8 cellular contexts compared by ENCODE assay signal in the genomic region with DNA sequence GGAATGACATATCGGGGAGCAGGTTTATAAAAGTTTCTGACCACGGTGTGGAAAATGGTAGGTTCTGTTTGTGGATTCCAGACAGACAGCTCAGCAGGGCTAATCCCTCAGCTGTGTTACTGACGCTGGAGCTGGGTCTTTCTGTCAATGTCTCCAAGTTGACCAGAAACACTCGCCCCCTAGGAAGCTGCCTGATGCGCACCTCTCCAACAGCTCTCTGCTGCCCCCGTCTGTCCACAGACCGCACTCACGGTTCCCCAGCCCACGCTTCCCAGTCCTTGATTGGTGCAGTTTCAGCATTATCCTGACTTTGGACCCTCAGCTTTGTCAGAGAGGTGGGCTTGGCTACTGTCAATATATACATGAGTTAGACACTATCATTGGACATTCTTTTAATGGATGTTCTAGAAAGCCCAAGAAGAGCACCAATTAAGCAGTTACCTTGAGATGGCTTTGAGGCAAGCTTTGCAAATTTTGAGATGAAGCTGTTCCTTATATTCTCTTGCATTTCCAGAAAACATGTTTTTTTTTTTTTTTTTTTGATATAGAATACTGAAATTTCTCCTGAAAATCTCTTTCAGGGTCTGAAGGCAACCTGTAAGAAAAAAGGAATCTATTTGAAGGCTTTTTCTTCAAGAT.
DNase-seq lines count a peak whose midpoint lies in the region; ATAC-seq and TF ChIP-seq lines count a peak whose summit lies in the region.

No MANE protein-coding gene starts in this region.

- H3K4me3 Mint-ChIP-seq in activated naive CD8-positive, alpha-beta T cell treated with anti-CD3 and anti-CD28 coated beads for 36 hours: no peak overlapping the region

- no peaks in the 10 kb centered on the region for H3K36me3 ChIP-seq in KMS-11 (ENCODE audit: insufficient read depth)
- H3K36me3 ChIP-seq in SU-DHL-6 (ENCODE audit: low read length): no peaks in the 10 kb centered on the region
- H3K36me3 ChIP-seq in heart right ventricle: no peaks in the 10 kb centered on the region

- no peak overlapping the region for H3K4me3 ChIP-seq in KMS-11 (IDR thresholded peaks at IDR 0.05; ENCODE audit: insufficient read depth, low read depth, low read length)
- no peak overlapping the region for H3K4me3 ChIP-seq in SU-DHL-6 (ENCODE audit: insufficient read depth, low read length, poor library complexity, severe bottlenecking)
- H3K4me3 ChIP-seq in heart right ventricle: no peak overlapping the region
- no peak overlapping the region for H3K4me3 ChIP-seq in retinal pigment epithelial cell (ENCODE audit: low read length)

- H3K79me2 ChIP-seq in KMS-11 (ENCODE audit: insufficient read depth, low read depth): no peaks in the 10 kb centered on the region
- no peaks in the 10 kb centered on the region for H3K79me2 ChIP-seq in SU-DHL-6 (ENCODE audit: insufficient read depth, low read length)

- TF ChIP-seq CTCF in KMS-11 (conservative IDR thresholded peaks at IDR 0.05; ENCODE audit: low read depth, low read length) (peak; percentile 90), SU-DHL-6 (IDR thresholded peaks at IDR 0.05; ENCODE audit: insufficient read depth, low read length, poor library complexity, severe bottlenecking) (peak; percentile 81), heart right ventricle (IDR thresholded peaks at IDR 0.05) (peak; percentile 85 to 97 (median 95)), retinal pigment epithelial cell (conservative IDR thresholded peaks at IDR 0.05; ENCODE audit: low read depth, low read length) (peak; percentile 98)

- no peaks in the 10 kb centered on the region for H3K9me3 ChIP-seq in SU-DHL-6 (ENCODE audit: insufficient read depth, low read length)
- H3K9me3 ChIP-seq in heart right ventricle: no peaks in the 10 kb centered on the region

- ATAC-seq in GM21786 (IDR thresholded peaks at IDR 0.05; ENCODE audit: unreplicated experiment): peak; percentile 89
- peak; percentile 74 to 91 (median 83) for ATAC-seq in heart right ventricle

- H3K27me3 ChIP-seq in KMS-11 (ENCODE audit: insufficient read depth, low read depth): no peaks in the 10 kb centered on the region
- no peaks in the 10 kb centered on the region for H3K27me3 ChIP-seq in SU-DHL-6 (ENCODE audit: low read length)
- H3K27me3 ChIP-seq in heart right ventricle: peaks cover 0 to 18% (median 0%) of the 10 kb centered on the region in 7 donors

- H3K27me3 Mint-ChIP-seq in activated naive CD8-positive, alpha-beta T cell treated with anti-CD3 and anti-CD28 coated beads for 36 hours: peaks cover 4% of the 10 kb centered on the region

- intact Hi-C loops in heart right ventricle (cut with DNase I): loop anchor here (2.0 to 10.0 kb wide), 11 partner anchors 194 to 1241 kb away; no protein-coding TSS in a partner anchor

- H3K4me1 ChIP-seq in KMS-11 (ENCODE audit: low read depth, poor library complexity, severe bottlenecking): no peaks in the 10 kb centered on the region
- no peaks in the 10 kb centered on the region for H3K4me1 ChIP-seq in heart right ventricle

- H3K27ac ChIP-seq in KMS-11 (no peak overlapping the region), SU-DHL-6 (ENCODE audit: low read depth, low read length) (no peak overlapping the region), heart right ventricle (no peak overlapping the region)

- WGBS in heart right ventricle, 2 donors: 12 to 17% methylated on average over 9 of the region's 9 CpGs

- no peaks in the 10 kb centered on the region for H3K36me3 Mint-ChIP-seq in activated naive CD8-positive, alpha-beta T cell treated with anti-CD3 and anti-CD28 coated beads for 36 hours

- no peak overlapping the region for H2AFZ ChIP-seq in KMS-11 (ENCODE audit: low read depth)
- no peak overlapping the region for H2AFZ ChIP-seq in SU-DHL-6 (ENCODE audit: low read depth, low read length, severe bottlenecking)

- no peaks in the 10 kb centered on the region for H4K20me1 ChIP-seq in KMS-11 (ENCODE audit: insufficient read depth)
- no peaks in the 10 kb centered on the region for H4K20me1 ChIP-seq in SU-DHL-6 (ENCODE audit: low read depth, low read length)

- no peaks in the 10 kb centered on the region for H3K9me3 Mint-ChIP-seq in activated naive CD8-positive, alpha-beta T cell treated with anti-CD3 and anti-CD28 coated beads for 36 hours

- H3K9ac ChIP-seq in KMS-11: no peak overlapping the region
- H3K9ac ChIP-seq in SU-DHL-6 (ENCODE audit: low read length): no peak overlapping the region

- no peak overlapping the region for H3K27ac Mint-ChIP-seq in activated naive CD8-positive, alpha-beta T cell treated with anti-CD3 and anti-CD28 coated beads for 36 hours

- H3K9me2 ChIP-seq in SU-DHL-6 (replicated peaks; ENCODE audit: insufficient read depth, low read length): no peaks in the 10 kb centered on the region

- DNase-seq in GDM1 (lab: John Stamatoyannopoulos, UW) (peak; percentile 69), heart right ventricle (peak; percentile 70 to 76), retinal pigment epithelial cell (ENCODE audit: low read depth) (no peak), middle frontal gyrus (ENCODE audit: extremely low spot score, low spot score) (no peak)
- peak; percentile 71 for DNase-seq in activated naive CD8-positive, alpha-beta T cell treated with anti-CD3 and anti-CD28 coated beads for 36 hours

- H3K4me2 ChIP-seq in KMS-11 (no peak overlapping the region), SU-DHL-6 (ENCODE audit: low read depth, low read length, poor library complexity, severe bottlenecking) (no peak overlapping the region)

- no peaks in the 10 kb centered on the region for H3F3A ChIP-seq in SU-DHL-6 (ENCODE audit: insufficient read depth)

- no peaks in the 10 kb centered on the region for H3K4me1 Mint-ChIP-seq in activated naive CD8-positive, alpha-beta T cell treated with anti-CD3 and anti-CD28 coated beads for 36 hours

Comparison
In these comparisons a context has a peak if more than half of its experiments do, and no peak if none do; other contexts are left out.
1. DNase-seq: peak in GDM1 (single experiment), activated naive CD8-positive, alpha-beta T cell treated with anti-CD3 and anti-CD28 coated beads for 36 hours (single experiment) and heart right ventricle (2 of 2); none in retinal pigment epithelial cell (single experiment) and middle frontal gyrus (single experiment).
2. Peak in every context shown above with its lines, with median percentiles within 50 percentile points of each other: CTCF ChIP-seq.